In genomic region chr13:40681341-40682051, GRCh38 we compare ENCODE assay signal across 1 cellular context.
TF ChIP-seq lines count a peak whose summit lies in the region.

No MANE protein-coding gene starts in this region.

TF ChIP-seq in HepG2, 621 proteins besides CTCF, POLR2A, EP300 and RAD21:
- TF ChIP-seq ZNF317 (CRISPR knock-in tag; IDR thresholded peaks at IDR 0.05) (peak; percentile 94), ZNF512 (CRISPR knock-in tag; IDR thresholded peaks at IDR 0.05) (no peak)
